Comparison of ENCODE assay signal across 23 cellular contexts in genomic region chrX:133726642-133727041, GRCh38.
DNase-seq lines count a peak whose midpoint lies in the region; FAIRE-seq and TF ChIP-seq lines count a peak whose summit lies in the region.
"Had no signal": no experiment of that assay in that cellular context is flagged by ENCODE, and none has a peak within 500 bp of the region (broad histone marks: within the 10 kb centered on the region; RNA-seq: fewer than 3 reads in every experiment).

No MANE protein-coding gene starts in this region.

- H3K27me3 ChIP-seq in Caco-2 (replicated peaks; ENCODE audit: control insufficient read depth, insufficient read depth, low read length) (no peaks in the 10 kb centered on the region), astrocyte (ENCODE audit: insufficient read depth, low read length) (no peaks in the 10 kb centered on the region), Peyer's patch (no peaks in the 10 kb centered on the region), endodermal cell (ENCODE audit: control insufficient read depth, insufficient read depth, low read length, poor library complexity, severe bottlenecking) (no peaks in the 10 kb centered on the region)
- H3K27me3 ChIP-seq: MG63 had no signal

- DNase-seq in Caco-2 (no peak), HFFc6 (no peak), astrocyte (ENCODE audit: low read depth) (no peak), nephron progenitor cell (no peak), frontal cortex (ENCODE audit: low spot score in 2 of 2) (no peak), Peyer's patch (no peak), endodermal cell (no peak)
- DNase-seq: activated CD4-positive, alpha-beta memory T cell treated with anti-CD3 and anti-CD28 coated beads, Interleukin-2, amount 10 ng/mL, durations not matched to agents 7 days and 5 days; activated naive CD4-positive, alpha-beta T cell treated with Interleukin-2 at 50 U/mL for 16 hours; activated T-cell treated with anti-CD3 and anti-CD28 coated beads, Interleukin-2, amount 50 U/mL, for 1 hour; effector memory CD8-positive, alpha-beta T cell; H7; naive thymus-derived CD8-positive, alpha-beta T cell; NCI-H146; stimulated activated CD4-positive, alpha-beta T cell treated with anti-CD3 and anti-CD28 coated beads, Interleukin-2, amount 100 ng/mL, for 48 hours had no signal

- no peaks in the 10 kb centered on the region for H4K20me1 ChIP-seq in astrocyte (ENCODE audit: insufficient read depth, low read length)
- H4K20me1 ChIP-seq: BLaER1 had no signal

- no peaks in the 10 kb centered on the region for H3K9me3 Mint-ChIP-seq in Caco-2 (ENCODE audit: unreplicated experiment)
- H3K9me3 Mint-ChIP-seq in HFFc6, result peaks cover 5% of the 10 kb centered on the region
- H3K9me3 Mint-ChIP-seq in astrocyte (ENCODE audit: unreplicated experiment), result no peaks in the 10 kb centered on the region
- no peaks in the 10 kb centered on the region for H3K9me3 Mint-ChIP-seq in nephron progenitor cell
- no peaks in the 10 kb centered on the region for H3K9me3 Mint-ChIP-seq in endodermal cell
- H3K9me3 Mint-ChIP-seq: activated CD4-positive, alpha-beta memory T cell treated with anti-CD3 and anti-CD28 coated beads, Interleukin-2, amount 10 ng/mL, durations not matched to agents 7 days and 5 days; effector memory CD8-positive, alpha-beta T cell; IgD-negative memory B cell; stimulated activated naive CD8-positive, alpha-beta T cell treated with anti-CD3 and anti-CD28 coated beads, Interleukin-15, Interleukin-2, amounts not matched to agents 100 ng/mL and 50 ng/mL, for 24 hours had no signal

- CTCF ChIA-PET in Caco-2 (lab: Charles Lee), result no interaction called here

- H3K4me2 ChIP-seq in astrocyte (ENCODE audit: low read length), result peak overlapping the region; percentile 75
- H3K4me2 ChIP-seq: BLaER1 had no signal

- H3K27ac Mint-ChIP-seq in Caco-2 (ENCODE audit: unreplicated experiment), result peak overlapping the region; percentile 86
- H3K27ac Mint-ChIP-seq in HFFc6, result peak overlapping the region; percentile 52; the same call in 1 of the 2 replicates
- peak overlapping the region; percentile 92 for H3K27ac Mint-ChIP-seq in astrocyte (ENCODE audit: unreplicated experiment)
- H3K27ac Mint-ChIP-seq in nephron progenitor cell, result peak overlapping the region; percentile 19
- no peak overlapping the region for H3K27ac Mint-ChIP-seq in endodermal cell
- H3K27ac Mint-ChIP-seq: activated CD4-positive, alpha-beta memory T cell treated with anti-CD3 and anti-CD28 coated beads, Interleukin-2, amount 10 ng/mL, durations not matched to agents 7 days and 5 days; effector memory CD8-positive, alpha-beta T cell; IgD-negative memory B cell; stimulated activated naive CD8-positive, alpha-beta T cell treated with anti-CD3 and anti-CD28 coated beads, Interleukin-15, Interleukin-2, amounts not matched to agents 100 ng/mL and 50 ng/mL, for 24 hours had no signal

- H3K27ac ChIP-seq in astrocyte (ENCODE audit: low read depth, low read length) (peak overlapping the region; percentile 49), Peyer's patch (no peak overlapping the region), endodermal cell (ENCODE audit: low read depth, low read length) (no peak overlapping the region)
- H3K27ac ChIP-seq: BLaER1, tibial nerve had no signal

- H3K36me3 ChIP-seq in Caco-2 (ENCODE audit: control insufficient read depth, insufficient read depth, low read length), result no peaks in the 10 kb centered on the region
- no peaks in the 10 kb centered on the region for H3K36me3 ChIP-seq in astrocyte (ENCODE audit: insufficient read depth, low read length)
- H3K36me3 ChIP-seq in Peyer's patch, result no peaks in the 10 kb centered on the region
- H3K36me3 ChIP-seq in endodermal cell (ENCODE audit: control insufficient read depth, insufficient read depth, low read length), result no peaks in the 10 kb centered on the region
- H3K36me3 ChIP-seq: BLaER1, MG63, tibial nerve had no signal

- H3K4me1 Mint-ChIP-seq in Caco-2 (ENCODE audit: low read depth, unreplicated experiment), result peaks cover 32% of the 10 kb centered on the region
- peaks cover 13% of the 10 kb centered on the region for H3K4me1 Mint-ChIP-seq in HFFc6 (ENCODE audit: low read depth)
- H3K4me1 Mint-ChIP-seq in astrocyte (ENCODE audit: low read depth, unreplicated experiment), result peaks cover 10% of the 10 kb centered on the region
- peaks cover 26% of the 10 kb centered on the region for H3K4me1 Mint-ChIP-seq in nephron progenitor cell
- peaks cover 11% of the 10 kb centered on the region for H3K4me1 Mint-ChIP-seq in endodermal cell

- H3K36me3 Mint-ChIP-seq in Caco-2 (ENCODE audit: insufficient read depth, unreplicated experiment), result peaks cover 26% of the 10 kb centered on the region
- peaks cover under 1% of the 10 kb centered on the region; the same call in 1 of the 2 replicates for H3K36me3 Mint-ChIP-seq in HFFc6 (ENCODE audit: low read depth)
- H3K36me3 Mint-ChIP-seq in astrocyte (ENCODE audit: low read depth, unreplicated experiment), result no peaks in the 10 kb centered on the region
- peaks cover 24% of the 10 kb centered on the region for H3K36me3 Mint-ChIP-seq in nephron progenitor cell (ENCODE audit: low read depth)
- no peaks in the 10 kb centered on the region for H3K36me3 Mint-ChIP-seq in endodermal cell (ENCODE audit: low read depth)
- H3K36me3 Mint-ChIP-seq: IgD-negative memory B cell; naive thymus-derived CD8-positive, alpha-beta T cell had no signal

- intact Hi-C loops in Caco-2 (cut with micrococcal nuclease; ENCODE audit: unreplicated experiment), result no loop called here

- H3K4me3 ChIP-seq in Caco-2 (ENCODE audit: low read depth, low read length) (no peak overlapping the region), astrocyte (ENCODE audit: insufficient read depth, low read depth, low read length) (no peak overlapping the region), Peyer's patch (no peak overlapping the region), endodermal cell (ENCODE audit: low read length) (no peak overlapping the region)
- H3K4me3 ChIP-seq: BLaER1, lung, MG63, tibial nerve had no signal

- peak overlapping the region; percentile 28 for H3K4me3 Mint-ChIP-seq in Caco-2 (ENCODE audit: unreplicated experiment)
- H3K4me3 Mint-ChIP-seq in HFFc6, result no peak overlapping the region
- no peak overlapping the region for H3K4me3 Mint-ChIP-seq in astrocyte (ENCODE audit: unreplicated experiment)
- H3K4me3 Mint-ChIP-seq in nephron progenitor cell, result no peak overlapping the region
- no peak overlapping the region for H3K4me3 Mint-ChIP-seq in endodermal cell
- H3K4me3 Mint-ChIP-seq: activated CD4-positive, alpha-beta memory T cell treated with anti-CD3 and anti-CD28 coated beads, Interleukin-2, amount 10 ng/mL, durations not matched to agents 7 days and 5 days; effector memory CD8-positive, alpha-beta T cell; IgD-negative memory B cell; naive thymus-derived CD8-positive, alpha-beta T cell; stimulated activated naive CD8-positive, alpha-beta T cell treated with anti-CD3 and anti-CD28 coated beads, Interleukin-15, Interleukin-2, amounts not matched to agents 100 ng/mL and 50 ng/mL, for 24 hours had no signal

- H3K4me1 ChIP-seq in Caco-2 (peaks cover 34% of the 10 kb centered on the region), astrocyte (ENCODE audit: insufficient read depth, low read length) (no peaks in the 10 kb centered on the region), Peyer's patch (no peaks in the 10 kb centered on the region), endodermal cell (ENCODE audit: control insufficient read depth, insufficient read depth, low read length) (no peaks in the 10 kb centered on the region)
- H3K4me1 ChIP-seq: tibial nerve had no signal

- H3K9me3 ChIP-seq in Caco-2 (no peaks in the 10 kb centered on the region), astrocyte (ENCODE audit: insufficient read depth, low read depth, low read length) (no peaks in the 10 kb centered on the region), Peyer's patch (no peaks in the 10 kb centered on the region), endodermal cell (ENCODE audit: control insufficient read depth, low read length) (no peaks in the 10 kb centered on the region)
- H3K9me3 ChIP-seq: MG63, tibial nerve had no signal

- POLR2A ChIA-PET in Caco-2 (lab: Charles Lee), result no interaction called here

- H3K27me3 Mint-ChIP-seq in Caco-2 (ENCODE audit: insufficient read depth, unreplicated experiment) (no peaks in the 10 kb centered on the region), HFFc6 (ENCODE audit: insufficient read depth) (no peaks in the 10 kb centered on the region; the same call in 1 of the 2 replicates), astrocyte (ENCODE audit: low read depth, unreplicated experiment) (no peaks in the 10 kb centered on the region), nephron progenitor cell (ENCODE audit: low read depth, poor library complexity) (no peaks in the 10 kb centered on the region), endodermal cell (ENCODE audit: insufficient read depth) (no peaks in the 10 kb centered on the region)
- H3K27me3 Mint-ChIP-seq: naive thymus-derived CD8-positive, alpha-beta T cell; stimulated activated naive CD8-positive, alpha-beta T cell treated with anti-CD3 and anti-CD28 coated beads, Interleukin-15, Interleukin-2, amounts not matched to agents 100 ng/mL and 50 ng/mL, for 24 hours had no signal

- no peaks in the 10 kb centered on the region for H3K79me2 ChIP-seq in astrocyte (ENCODE audit: insufficient read depth, low read length)

- H2AFZ ChIP-seq in astrocyte (ENCODE audit: low read depth, low read length), result peak overlapping the region; percentile 24

- TF ChIP-seq CTCF in Caco-2 (IDR thresholded peaks at IDR 0.05; ENCODE audit: insufficient read depth in 1 of 2, low read depth in 1 of 2, low read length in 1 of 2, severe bottlenecking in 1 of 2, unreplicated experiment in 1 of 2) (no peak), HFFc6 (IDR thresholded peaks at IDR 0.05) (no peak), astrocyte (IDR thresholded peaks at IDR 0.05; ENCODE audit: insufficient read depth, low read depth, low read length) (no peak), nephron progenitor cell (IDR thresholded peaks at IDR 0.05) (no peak), Peyer's patch (IDR thresholded peaks at IDR 0.05) (no peak), endodermal cell (conservative IDR thresholded peaks at IDR 0.05) (no peak)

- 83% methylated on average over 1 to 2 of the region's 2 CpGs for WGBS in endodermal cell (ENCODE audit: insufficient coverage in 1 of 2, insufficient read length in 1 of 2), 2 experiments

- FAIRE-seq in astrocyte (lab: Jason Lieb, UNC) (peak; percentile 20), frontal cortex (lab: Jason Lieb, UNC) (no peak)
- FAIRE-seq: GM12891, islet of Langerhans had no signal

- no peak for TF ChIP-seq POLR2A in Peyer's patch (IDR thresholded peaks at IDR 0.05)

- H3K9ac ChIP-seq in astrocyte (ENCODE audit: low read length) (no peak overlapping the region), endodermal cell (ENCODE audit: extremely low read depth, low read length, poor library complexity, severe bottlenecking) (no peak overlapping the region)
- H3K9ac ChIP-seq: BLaER1 had no signal

- no TSS peak for BruUV-seq in Caco-2 (replicated peaks; lab: Mats Ljungman, UMichigan)
